16 cellular contexts compared by ENCODE assay signal in the genomic region with DNA sequence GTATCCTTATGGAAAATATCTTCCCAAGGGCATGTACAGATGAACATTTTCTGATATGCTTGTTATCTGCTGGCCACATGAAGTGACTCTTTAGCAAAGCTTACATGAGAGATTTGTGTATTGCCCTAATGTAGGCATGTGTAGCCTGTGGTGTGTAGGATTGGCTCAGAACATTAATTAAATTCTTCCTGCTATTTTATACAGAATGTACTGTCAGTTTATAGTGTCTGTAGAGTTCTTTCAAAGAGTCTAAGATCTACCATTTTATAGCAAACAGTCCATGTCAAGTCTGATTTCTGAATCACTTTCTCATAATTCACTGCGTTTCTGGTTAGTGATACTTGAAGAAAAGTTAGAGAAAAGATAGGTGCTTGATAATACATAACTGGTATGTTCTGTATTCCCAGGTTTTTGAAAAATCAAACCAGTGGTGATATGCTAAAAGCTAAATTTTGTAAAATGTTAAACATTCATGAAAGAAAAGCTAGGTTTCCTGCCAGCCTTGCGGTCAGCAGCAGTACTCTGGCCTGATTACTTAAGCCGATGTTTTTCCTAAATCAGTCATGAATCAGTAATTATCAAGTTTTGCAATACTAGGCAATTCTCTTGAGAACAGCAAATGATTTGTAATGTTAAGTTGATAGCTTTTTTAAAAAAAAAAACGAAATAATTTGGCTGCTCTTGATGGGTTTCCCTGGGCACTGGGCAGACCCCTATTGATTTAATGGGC. TPM values are rescaled to one million over a fixed set of nuclear protein-coding genes. Genes with fewer than 3 reads are reported as not detected.
DNase-seq lines count a peak whose midpoint lies in the region; ATAC-seq, FAIRE-seq and TF ChIP-seq lines count a peak whose summit lies in the region.
"Had no signal": no experiment of that assay in that cellular context is flagged by ENCODE, and none has a peak within 500 bp of the region (broad histone marks: within the 10 kb centered on the region; RNA-seq: fewer than 3 reads in every experiment).

No MANE protein-coding gene starts in this region.

- H3K27me3 ChIP-seq in AG04450 (ENCODE audit: control insufficient read depth, insufficient read depth, low read length), result no peaks in the 10 kb centered on the region
- H3K27me3 ChIP-seq in MG63, result no peaks in the 10 kb centered on the region
- H3K27me3 ChIP-seq in endothelial cell of umbilical vein (ENCODE audit: control insufficient read depth in 2 of 2, insufficient read depth in 2 of 2, low read length in 2 of 2), result no peaks in the 10 kb centered on the region
- no peaks in the 10 kb centered on the region for H3K27me3 ChIP-seq in lower lobe of right lung (ENCODE audit: low read depth)
- H3K27me3 ChIP-seq in GM23338 (ENCODE audit: insufficient read depth), result no peaks in the 10 kb centered on the region
- H3K27me3 ChIP-seq: colonic mucosa, neural progenitor cell had no signal

- H3K79me2 ChIP-seq in endothelial cell of umbilical vein (ENCODE audit: control insufficient read depth, insufficient read depth, low read length) (no peaks in the 10 kb centered on the region), GM23338 (replicated peaks; ENCODE audit: insufficient read depth) (no peaks in the 10 kb centered on the region)

- TF ChIP-seq CTCF in AG04450 (IDR thresholded peaks at IDR 0.05; ENCODE audit: low read depth, low read length), result no peak
- no peak for TF ChIP-seq CTCF in endothelial cell of umbilical vein (IDR thresholded peaks at IDR 0.05; ENCODE audit: extremely low read depth in 1 of 2, insufficient read depth in 1 of 2, low read depth in 1 of 2, low read length in 2 of 2)
- TF ChIP-seq CTCF in lower lobe of right lung (IDR thresholded peaks at IDR 0.05), result no peak
- TF ChIP-seq CTCF in GM23338 (conservative IDR thresholded peaks at IDR 0.05; ENCODE audit: low read depth in 2 of 2), result no peak

- no peaks in the 10 kb centered on the region for H3K36me3 ChIP-seq in MG63
- H3K36me3 ChIP-seq in endothelial cell of umbilical vein (ENCODE audit: control insufficient read depth in 2 of 2, extremely low read depth in 1 of 2, insufficient read depth in 2 of 2, low read length in 2 of 2), result no peaks in the 10 kb centered on the region
- H3K36me3 ChIP-seq in lower lobe of right lung, result no peaks in the 10 kb centered on the region
- H3K36me3 ChIP-seq in GM23338 (ENCODE audit: insufficient read depth), result no peaks in the 10 kb centered on the region
- H3K36me3 ChIP-seq: colonic mucosa, neural progenitor cell, SJCRH30 had no signal

- no peak for FAIRE-seq in endothelial cell of umbilical vein (lab: Jason Lieb, UNC)
- FAIRE-seq: GM12891 had no signal

- peak overlapping the region; percentile 56 for H2AFZ ChIP-seq in endothelial cell of umbilical vein (ENCODE audit: low read depth, low read length)
- H2AFZ ChIP-seq in GM23338, result no peak overlapping the region
- H2AFZ ChIP-seq: neural progenitor cell had no signal

- H3K9me2 ChIP-seq in GM23338 (ENCODE audit: insufficient read depth), result no peaks in the 10 kb centered on the region

- no peak for TF ChIP-seq POLR2A in endothelial cell of umbilical vein (IDR thresholded peaks at IDR 0.05; ENCODE audit: low read depth, low read length)

- no peak overlapping the region for H3K4me3 Mint-ChIP-seq in GM23338
- H3K4me3 Mint-ChIP-seq: neural progenitor cell had no signal

- H3K4me2 ChIP-seq in endothelial cell of umbilical vein (ENCODE audit: insufficient read depth, low read length), result no peak overlapping the region
- H3K4me2 ChIP-seq in GM23338, result no peak overlapping the region
- H3K4me2 ChIP-seq: neural progenitor cell had no signal

- H3K4me1 Mint-ChIP-seq in GM23338, result no peaks in the 10 kb centered on the region
- H3K4me1 Mint-ChIP-seq: neural progenitor cell had no signal

- H3K4me1 ChIP-seq in endothelial cell of umbilical vein (ENCODE audit: control insufficient read depth, extremely low read depth, insufficient read depth, low read length), result no peaks in the 10 kb centered on the region
- peaks cover 12% of the 10 kb centered on the region for H3K4me1 ChIP-seq in lower lobe of right lung
- H3K4me1 ChIP-seq in GM23338 (ENCODE audit: insufficient read depth), result no peaks in the 10 kb centered on the region
- H3K4me1 ChIP-seq: colonic mucosa, neural progenitor cell, SJCRH30 had no signal

- H3K27me3 Mint-ChIP-seq in GM23338 (ENCODE audit: insufficient read depth, low read depth, poor library complexity), result peaks cover 2% of the 10 kb centered on the region

- H3K9me3 ChIP-seq in AG04450 (ENCODE audit: control insufficient read depth, insufficient read depth, low read length) (no peaks in the 10 kb centered on the region), MG63 (no peaks in the 10 kb centered on the region), endothelial cell of umbilical vein (replicated peaks; ENCODE audit: control insufficient read depth, insufficient read depth, low read length) (no peaks in the 10 kb centered on the region), lower lobe of right lung (no peaks in the 10 kb centered on the region)
- H3K9me3 ChIP-seq: colonic mucosa, SJCRH30 had no signal

- H3K9me3 Mint-ChIP-seq in GM23338, result no peaks in the 10 kb centered on the region
- H3K9me3 Mint-ChIP-seq: neural progenitor cell had no signal

- BruUV-seq in endothelial cell of umbilical vein (replicated peaks; lab: Mats Ljungman, UMichigan), result no TSS peak

- H3K36me3 Mint-ChIP-seq in GM23338 (ENCODE audit: low read depth), result no peaks in the 10 kb centered on the region
- H3K36me3 Mint-ChIP-seq: neural progenitor cell had no signal

- DNase-seq in AG04450 (ENCODE audit: low read depth, low spot score), result peak; percentile 8
- peak; percentile 4 for DNase-seq in MG63
- DNase-seq in endothelial cell of umbilical vein (ENCODE audit: low read depth, low spot score), result peak; percentile 63
- DNase-seq in lower lobe of right lung, result no peak
- DNase-seq in DMS 273 (lab: John Stamatoyannopoulos, UW; ENCODE audit: unreplicated experiment), result no peak
- no peak for DNase-seq in Ammon's horn (ENCODE audit: low spot score)
- DNase-seq in GM23338 (ENCODE audit: low spot score), result no peak
- DNase-seq: activated naive CD4-positive, alpha-beta T cell treated with anti-CD3 and anti-CD28 coated beads, Interleukin-2, amount 50 U/mL, for 16 hours; colonic mucosa; NCI-H2029 treated with DMSO at 0.1 percent for 48 hours; NCI-H69; SJCRH30; stimulated activated CD4-positive, alpha-beta T cell treated with anti-CD3 and anti-CD28 coated beads, Interleukin-12 subunit alpha, Interleukin-12 subunit beta, amount 100 ng/mL, for 4 hours had no signal

- ATAC-seq in lower lobe of right lung (peak in 1 of 2 donors; percentile 49), HG03460 (IDR thresholded peaks at IDR 0.05; ENCODE audit: unreplicated experiment) (no peak), GM23338 (no peak)

- no peak overlapping the region for H3K4me3 ChIP-seq in AG04450 (ENCODE audit: low read depth, low read length)
- no peak overlapping the region for H3K4me3 ChIP-seq in MG63
- no peak overlapping the region for H3K4me3 ChIP-seq in endothelial cell of umbilical vein (replicated peaks in 1 of 3; ENCODE audit: insufficient read depth in 1 of 3, low read depth in 1 of 3, low read length in 3 of 3)
- no peak overlapping the region for H3K4me3 ChIP-seq in lower lobe of right lung
- H3K4me3 ChIP-seq in GM23338, result no peak overlapping the region
- H3K4me3 ChIP-seq: colonic mucosa, neural progenitor cell, SJCRH30 had no signal

- H3F3A ChIP-seq in GM23338 (replicated peaks; ENCODE audit: low read depth), result no peaks in the 10 kb centered on the region

- dilution Hi-C loops in endothelial cell of umbilical vein (cut with MboI; ENCODE audit: extremely low pct_ligation_motif_present, low sequenced_read_pairs), result no loop called here

- POLR2A ChIA-PET in AG04450 (lab: Yijun Ruan, JAX) (no interaction called here), endothelial cell of umbilical vein (lab: Charles Lee) (no interaction called here)

- intact Hi-C loops in endothelial cell of umbilical vein (cut with micrococcal nuclease) (no loop called here), lower lobe of right lung (cut with DNase I) (no loop called here)

- H3K27ac ChIP-seq in AG04450 (ENCODE audit: low read depth, low read length) (no peak overlapping the region), endothelial cell of umbilical vein (ENCODE audit: insufficient read depth, low read depth, low read length) (no peak overlapping the region), lower lobe of right lung (peak overlapping the region; percentile 13), GM23338 (ENCODE audit: low read depth) (no peak overlapping the region)
- H3K27ac ChIP-seq: colonic mucosa, neural progenitor cell, SJCRH30 had no signal

- CTCF ChIA-PET in AG04450 (lab: Charles Lee) (interaction anchor here (1.1 to 1.5 kb wide), 2 partner anchors 183 to 236 kb away, joined by 3 to 7 read pairs; no protein-coding TSS in a partner anchor), endothelial cell of umbilical vein (lab: Charles Lee) (interaction anchor here (0.7 to 1.1 kb wide), 6 partner anchors 9 to 183 kb away, joined by 3 to 6 read pairs (median 4); no protein-coding TSS in a partner anchor)

- H4K20me1 ChIP-seq in endothelial cell of umbilical vein (replicated peaks; ENCODE audit: control insufficient read depth, extremely low read depth, insufficient read depth, low read length), result no peaks in the 10 kb centered on the region
- no peaks in the 10 kb centered on the region for H4K20me1 ChIP-seq in GM23338 (replicated peaks; ENCODE audit: insufficient read depth)

- no peaks in the 10 kb centered on the region for H3K9me1 ChIP-seq in endothelial cell of umbilical vein (replicated peaks; ENCODE audit: control insufficient read depth, extremely low read depth, insufficient read depth, low read length)

- H3K27ac Mint-ChIP-seq in GM23338, result no peak overlapping the region
- H3K27ac Mint-ChIP-seq: neural progenitor cell had no signal

- H3K9ac ChIP-seq in endothelial cell of umbilical vein (replicated peaks; ENCODE audit: extremely low read depth, insufficient read depth, low read length), result no peak overlapping the region
- H3K9ac ChIP-seq: neural progenitor cell had no signal

RNA-seq across cellular contexts. Expression of a gene that starts 30.9 kb away (rescaled TPM):
- polyA plus RNA-seq in AG04450 (2011; rRNA removed), result 376 and 423 TPM in 2 replicates
- polyA minus RNA-seq in AG04450 (2011; rRNA and poly(A)+ RNA removed), result 263 and 274 TPM in 2 replicates
- 69.2 and 70.3 TPM in 2 replicates for total RNA-seq in MG63 (2014; rRNA removed; shearing (Covaris generic); ENCODE audit: low replicate concordance)
- 2,354 and 2,981 TPM in 2 replicates for total RNA-seq in endothelial cell of umbilical vein
- polyA plus RNA-seq in endothelial cell of umbilical vein, result 10,356 and 11,813 TPM in 2 replicates
- 7,787 and 8,501 TPM in 2 replicates for polyA plus RNA-seq in endothelial cell of umbilical vein (2011; cell fraction: cytosol; rRNA removed)
- 6,181 and 7,713 TPM in 2 replicates for polyA plus RNA-seq in endothelial cell of umbilical vein (2011; cell fraction: nucleus; rRNA removed)
- 2,631 and 3,819 TPM in 2 replicates for polyA plus RNA-seq in endothelial cell of umbilical vein (2012)
- 9,211 and 9,669 TPM in 2 replicates for polyA minus RNA-seq in endothelial cell of umbilical vein
- polyA minus RNA-seq in endothelial cell of umbilical vein (2011; cell fraction: cytosol; rRNA and poly(A)+ RNA removed), result 38.8 TPM
- polyA minus RNA-seq in endothelial cell of umbilical vein (2011; cell fraction: nucleus; rRNA and poly(A)+ RNA removed), result 5,639 and 5,640 TPM in 2 replicates
- total RNA-seq in lower lobe of right lung, result 219 TPM
- 20.2 and 22.5 TPM in 2 replicates for total RNA-seq in GM23338 (2014; rRNA removed; shearing (Covaris generic))
- 9.1 and 12.6 TPM in 2 replicates for polyA plus RNA-seq in GM23338 (2016; fragmentation: Nextera tagmentation; extraction: Ambion mirVana)

Comparison
In these comparisons a context has a peak if more than half of its experiments do, and no peak if none do; other contexts are left out.
1. DNase-seq: peak in AG04450 (single experiment), MG63 (single experiment) and endothelial cell of umbilical vein (single experiment); none in lower lobe of right lung (single experiment), DMS 273 (single experiment), Ammon's horn (single experiment) and GM23338 (single experiment).
2. RNA of a gene that starts 30.9 kb away (total RNA-seq): 2,354 to 2,981 TPM in endothelial cell of umbilical vein; 219 TPM in lower lobe of right lung (single experiment), 69.2 to 70.3 TPM in MG63 and 20.2 to 22.5 TPM in GM23338; every median in the first group is over 10 times any median in the second.